17 cellular contexts compared by ENCODE assay signal in the genomic region with DNA sequence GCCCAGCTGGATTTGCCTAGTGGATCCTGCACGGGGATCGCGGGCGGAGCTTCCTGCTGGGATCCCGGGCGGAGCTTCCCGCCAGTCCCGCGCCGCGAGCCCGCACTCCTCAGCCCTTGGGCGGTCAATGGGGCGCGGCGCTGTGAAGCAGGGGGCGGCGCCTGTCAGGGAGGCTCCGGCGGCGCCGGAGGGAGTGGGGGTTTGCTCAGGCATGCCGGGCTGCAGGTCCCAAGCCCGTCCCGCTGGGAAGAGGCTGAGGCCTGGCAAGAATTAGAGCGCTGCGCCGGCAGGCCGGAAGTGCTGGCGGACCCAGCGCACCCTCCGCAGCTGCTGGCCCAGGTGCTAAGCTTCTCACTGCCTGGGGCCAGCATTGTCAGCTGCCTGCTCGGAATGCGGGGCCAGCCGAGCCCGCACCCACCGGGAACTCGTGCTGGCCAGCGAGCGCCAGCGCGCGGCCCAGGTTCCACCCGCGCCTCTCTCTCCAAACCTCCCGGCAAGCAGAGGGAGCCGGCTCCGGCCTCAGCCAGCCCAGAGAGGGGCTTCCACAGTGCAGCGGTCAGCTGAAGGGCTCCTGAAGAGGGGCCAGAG.
"Had no signal": no experiment of that assay in that cellular context is flagged by ENCODE, and none has a peak within 500 bp of the region (broad histone marks: within the 10 kb centered on the region; RNA-seq: fewer than 3 reads in every experiment).

No MANE protein-coding gene starts in this region.

- H3K9me3 ChIP-seq: prostate gland, sigmoid colon, thoracic aorta had no signal

- H3K36me3 Mint-ChIP-seq: activated naive CD8-positive, alpha-beta T cell; brain had no signal

- H3K36me3 ChIP-seq: esophagus muscularis mucosa, heart left ventricle, prostate gland, sigmoid colon, thoracic aorta had no signal

- ATAC-seq: activated CD4-positive, CD25-positive, alpha-beta regulatory T cell treated with anti-CD3 and anti-CD28 coated beads, Interleukin-2, amount 50 U/mL, for 24 hours; heart left ventricle; naive thymus-derived CD4-positive, alpha-beta T cell had no signal

- H3K4me1 ChIP-seq: esophagus muscularis mucosa, heart left ventricle, prostate gland, sigmoid colon had no signal

- H3K27ac Mint-ChIP-seq: activated naive CD8-positive, alpha-beta T cell; activated T-cell treated with anti-CD3 and anti-CD28 coated beads, Interleukin-2, amount 50 U/mL, for 24 hours; brain; naive thymus-derived CD4-positive, alpha-beta T cell; stimulated activated naive CD8-positive, alpha-beta T cell treated with anti-CD3 and anti-CD28 coated beads, Interleukin-15, Interleukin-2, amounts not matched to agents 100 ng/mL and 50 ng/mL, for 24 hours; T-helper 1 cell treated with Interleukin-12 subunit alpha and Interleukin-12 subunit beta and Interleukin-4 antibody, amounts not matched to agents 30 μg/mL and 1 μg/mL, for 36 hours had no signal

- H3K4me3 Mint-ChIP-seq: activated naive CD8-positive, alpha-beta T cell; activated T-cell treated with anti-CD3 and anti-CD28 coated beads, Interleukin-2, amount 50 U/mL, for 24 hours; brain; central memory CD8-positive, alpha-beta T cell; naive thymus-derived CD4-positive, alpha-beta T cell; stimulated activated naive CD8-positive, alpha-beta T cell treated with anti-CD3 and anti-CD28 coated beads, Interleukin-15, Interleukin-2, amounts not matched to agents 100 ng/mL and 50 ng/mL, for 24 hours; T-helper 1 cell treated with Interleukin-12 subunit alpha and Interleukin-12 subunit beta and Interleukin-4 antibody, amounts not matched to agents 30 μg/mL and 1 μg/mL, for 36 hours had no signal

- H3K4me1 Mint-ChIP-seq: brain; central memory CD8-positive, alpha-beta T cell; naive thymus-derived CD4-positive, alpha-beta T cell had no signal

- DNase-seq: activated effector memory CD4-positive, alpha-beta T cell treated with Interleukin-2 at 50 U/mL for 16 hours; activated T-cell treated with anti-CD3 and anti-CD28 coated beads, Interleukin-2, amount 50 U/mL, for 24 hours; naive thymus-derived CD4-positive, alpha-beta T cell; nucleus accumbens; sigmoid colon; stimulated activated CD4-positive, alpha-beta T cell treated with anti-CD3 and anti-CD28 coated beads, Interleukin-2, amount 100 ng/mL, for 48 hours had no signal

- H3K27me3 Mint-ChIP-seq: activated naive CD8-positive, alpha-beta T cell; activated T-cell treated with anti-CD3 and anti-CD28 coated beads, Interleukin-2, amount 50 U/mL, for 24 hours; brain; central memory CD8-positive, alpha-beta T cell; naive thymus-derived CD4-positive, alpha-beta T cell; stimulated activated naive CD8-positive, alpha-beta T cell treated with anti-CD3 and anti-CD28 coated beads, Interleukin-15, Interleukin-2, amounts not matched to agents 100 ng/mL and 50 ng/mL, for 24 hours had no signal

- H3K4me3 ChIP-seq: esophagus muscularis mucosa, heart left ventricle, prostate gland, sigmoid colon, SK-N-MC, thoracic aorta had no signal

- H3K27ac ChIP-seq: esophagus muscularis mucosa, heart left ventricle, prostate gland, sigmoid colon, SK-N-MC, thoracic aorta had no signal

- H3K27me3 ChIP-seq: sigmoid colon had no signal
